8 cellular contexts compared by ENCODE assay signal in the genomic region with DNA sequence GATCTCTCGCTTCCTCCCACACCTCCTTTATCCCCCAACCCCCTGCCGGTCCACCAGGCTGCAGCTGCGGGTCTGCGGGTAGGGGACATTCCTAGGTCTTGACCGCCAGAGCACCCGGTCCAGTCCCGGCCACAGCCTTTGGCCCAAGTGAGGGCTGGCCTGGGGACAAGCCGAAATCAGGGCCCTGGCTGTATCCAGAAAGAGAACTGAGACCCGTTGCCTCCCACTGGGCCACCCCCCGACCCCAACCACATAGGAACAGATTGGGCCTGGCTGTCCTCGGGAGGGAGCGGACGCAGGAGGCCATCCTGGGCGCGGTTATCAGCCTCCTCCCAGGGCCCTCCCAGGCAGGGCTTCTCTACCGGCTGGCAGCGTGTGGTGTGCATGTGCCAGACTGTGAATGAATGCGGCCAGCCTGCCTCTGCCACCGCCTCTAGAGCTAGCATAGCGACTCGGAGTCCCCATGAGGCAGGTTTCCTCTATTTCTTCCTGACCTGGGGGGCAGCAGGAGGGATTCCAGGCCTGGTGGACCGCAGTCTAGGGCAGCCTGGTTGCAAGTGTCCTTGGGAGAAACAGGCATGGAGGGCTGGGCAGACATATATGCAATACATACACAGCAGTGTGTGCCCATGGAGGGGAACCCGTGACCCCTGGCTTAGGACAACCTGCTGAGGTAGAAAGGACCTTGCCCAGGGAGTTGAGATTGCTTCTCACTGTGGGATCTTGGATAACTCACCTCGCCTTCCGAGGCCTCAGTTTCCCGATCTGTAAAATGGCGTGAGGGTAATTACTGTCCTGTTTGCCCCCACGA. TPM values are rescaled to one million over a fixed set of nuclear protein-coding genes. Genes with fewer than 3 reads are reported as not detected.
A peak's percentile ranks its signal among the peaks of the same experiment; 100 is the strongest.
DNase-seq lines count a peak whose midpoint lies in the region; ATAC-seq and TF ChIP-seq lines count a peak whose summit lies in the region.

No MANE protein-coding gene starts in this region.

- H3K27ac ChIP-seq in Panc1 (ENCODE audit: low read length), result no peak overlapping the region; the same call in 1 of the 2 replicates

- peak; percentile 78 for ATAC-seq in Panc1

- H3K27me3 ChIP-seq in Panc1 (ENCODE audit: control insufficient read depth, insufficient read depth, low read length), result no peaks in the 10 kb centered on the region; the same call in 1 of the 2 replicates

- no peaks in the 10 kb centered on the region for H3K9me3 ChIP-seq in Panc1 (ENCODE audit: control insufficient read depth, insufficient read depth, low read depth, low read length)

- TF ChIP-seq CTCF in GM12864 (IDR thresholded peaks at IDR 0.05; ENCODE audit: low read depth, low read length, missing control alignments), result no peak
- TF ChIP-seq CTCF in Panc1 (IDR thresholded peaks at IDR 0.05), result no peak
- no peak for TF ChIP-seq CTCF in astrocyte of the cerebellum (IDR thresholded peaks at IDR 0.05; ENCODE audit: low read depth, low read length, missing control alignments)

- POLR2A ChIA-PET in Panc1 (lab: Charles Lee), result no interaction called here

- peak overlapping the region; percentile 90 for H3K4me3 ChIP-seq in GM12864 (ENCODE audit: low read depth, low read length)
- peak overlapping the region; percentile 49 to 62 for H3K4me3 ChIP-seq in Panc1 (ENCODE audit: low read depth in 2 of 2, low read length in 2 of 2)
- peak overlapping the region; percentile 34 for H3K4me3 ChIP-seq in astrocyte of the cerebellum (ENCODE audit: low read depth, low read length)

- peaks cover 14% of the 10 kb centered on the region for H3K4me1 ChIP-seq in Panc1 (ENCODE audit: control insufficient read depth, insufficient read depth, low read length)

- BruUV-seq in Panc1 (replicated peaks; lab: Mats Ljungman, UMichigan), result no TSS peak

- DNase-seq in GM12864 (ENCODE audit: low read depth) (no peak), Panc1 (ENCODE audit: low read depth, low spot score) (no peak), astrocyte of the cerebellum (ENCODE audit: low read depth) (no peak), left kidney (ENCODE audit: low read depth, low spot score) (peak; percentile 47), COR-L47 (lab: John Stamatoyannopoulos, UW) (no peak), dedifferentiated amniotic fluid mesenchymal stem cell (ENCODE audit: extremely low spot score) (no peak), amniotic stem cell (lab: John Stamatoyannopoulos, UW) (no peak)
- DNase-seq in stimulated activated naive CD4-positive, alpha-beta T cell treated with Interleukin-2 at 50 U/mL for 16 hours (lab: John Stamatoyannopoulos, UW), result peak; percentile 31

- H3K36me3 ChIP-seq in Panc1 (ENCODE audit: control insufficient read depth, insufficient read depth, low read length), result no peaks in the 10 kb centered on the region

- intact Hi-C loops in Panc1 (cut with micrococcal nuclease; ENCODE audit: unreplicated experiment), result no loop called here

- in situ Hi-C loops in Panc1 (cut with HindIII; ENCODE audit: low pct_unique_long_range_greater_than_20kb, low sequenced_read_pairs) (no loop called here), astrocyte of the cerebellum (cut with HindIII; ENCODE audit: low sequenced_read_pairs) (no loop called here)

- CTCF ChIA-PET in Panc1 (lab: Charles Lee), result no interaction called here

RNA-seq across cellular contexts. Expression of a gene that starts 1.2 kb away (rescaled TPM):
- 2.3 TPM for total RNA-seq in Panc1 (2021; ENCODE audit: unreplicated experiment)
- 1.7 TPM for polyA plus RNA-seq in Panc1 (2012; ENCODE audit: insufficient read length)

RNA-seq across cellular contexts. Expression of a gene that starts 16.3 kb away (rescaled TPM):
- 40.8 TPM for total RNA-seq in Panc1 (2021; ENCODE audit: unreplicated experiment)
- polyA plus RNA-seq in Panc1 (2012; ENCODE audit: insufficient read length), result 56.8 TPM

RNA-seq across cellular contexts. Expression of a gene that starts 39.2 kb away (rescaled TPM):
- 239 TPM for total RNA-seq in Panc1 (2021; ENCODE audit: unreplicated experiment)
- 318 TPM for polyA plus RNA-seq in Panc1 (2012; ENCODE audit: insufficient read length)

Comparison
In these comparisons a context has a peak if more than half of its experiments do, and no peak if none do; other contexts are left out.
1. DNase-seq: peak in left kidney (single experiment) and stimulated activated naive CD4-positive, alpha-beta T cell treated with Interleukin-2 at 50 U/mL for 16 hours (single experiment); none in GM12864 (single experiment), Panc1 (single experiment), astrocyte of the cerebellum (single experiment), COR-L47 (single experiment), dedifferentiated amniotic fluid mesenchymal stem cell (single experiment) and amniotic stem cell (single experiment).
2. H3K4me3 ChIP-seq: peak in every context shown above with its lines; median percentile 90 in GM12864; 56 in Panc1; 34 in astrocyte of the cerebellum.